Comparison of ENCODE assay signal across 1 cellular context in the genomic region with DNA sequence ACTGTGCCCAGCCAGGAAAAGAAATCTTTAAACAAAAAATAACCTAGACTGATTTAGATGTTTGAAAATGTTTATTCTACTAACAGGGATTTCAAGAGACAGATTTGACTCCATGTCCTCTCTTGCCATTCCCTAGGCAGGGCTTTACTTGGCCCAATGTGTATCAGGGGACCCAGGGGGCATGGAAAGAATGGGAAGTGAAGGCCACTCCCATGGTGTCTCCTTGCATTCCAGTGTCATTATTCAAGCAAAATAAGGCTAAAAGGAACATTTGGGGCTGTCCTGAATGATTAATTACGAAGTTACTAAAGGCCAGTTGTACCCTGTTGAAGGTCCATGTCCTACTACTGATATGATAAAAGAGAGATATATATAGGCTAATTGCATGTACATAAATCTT.
TF ChIP-seq lines count a peak whose summit lies in the region.

No MANE protein-coding gene starts in this region.

TF ChIP-seq in H1, 55 proteins besides CTCF, POLR2A, EP300 and RAD21:
- no peak for TF ChIP-seq NRF1 (IDR thresholded peaks at IDR 0.05; ENCODE audit: low read depth, low read length)
- no peak for TF ChIP-seq TAF7 (optimal IDR thresholded peaks at IDR 0.05; ENCODE audit: borderline replicate concordance, low read depth, low read length)
- TF ChIP-seq CBX8 (IDR thresholded peaks at IDR 0.05; ENCODE audit: borderline replicate concordance, low read depth, low read length) = no peak
- no peak for TF ChIP-seq SIRT6 (IDR thresholded peaks at IDR 0.05; ENCODE audit: low read length)
- TF ChIP-seq GABPA (IDR thresholded peaks at IDR 0.05; ENCODE audit: borderline replicate concordance, insufficient read depth, low read length) = no peak
- TF ChIP-seq RBBP5 (IDR thresholded peaks at IDR 0.05; ENCODE audit: borderline replicate concordance, low read depth, low read length) = no peak
- TF ChIP-seq RNF2 (IDR thresholded peaks at IDR 0.05; ENCODE audit: borderline replicate concordance, low read depth, low read length, missing control alignments, poor library complexity, severe bottlenecking) = no peak
- no peak for TF ChIP-seq FOSL1 (IDR thresholded peaks at IDR 0.05; ENCODE audit: insufficient read depth, low read depth, low read length)
- TF ChIP-seq PHF8 (conservative IDR thresholded peaks at IDR 0.05; ENCODE audit: low read depth, low read length) = no peak
- TF ChIP-seq SIN3A (conservative IDR thresholded peaks at IDR 0.05 in 1 of 2, IDR thresholded peaks at IDR 0.05 in 1 of 2; ENCODE audit: low read depth in 1 of 2, low read length in 2 of 2) = no peak
- no peak for TF ChIP-seq ATF3 (IDR thresholded peaks at IDR 0.05; ENCODE audit: insufficient read depth, low read depth, low read length)
- no peak for TF ChIP-seq CREB1 (IDR thresholded peaks at IDR 0.05)
- no peak for TF ChIP-seq TBP (IDR thresholded peaks at IDR 0.05; ENCODE audit: low read depth, low read length)
- TF ChIP-seq NANOG (IDR thresholded peaks at IDR 0.05; ENCODE audit: insufficient read depth, low read depth, low read length, poor library complexity, severe bottlenecking) = no peak
- no peak for TF ChIP-seq KDM5A (IDR thresholded peaks at IDR 0.05; ENCODE audit: low read length)
TF ChIP-seq in H1: peak in this region for 0.
